Comparison of ENCODE assay signal across 9 cellular contexts in the genomic region with DNA sequence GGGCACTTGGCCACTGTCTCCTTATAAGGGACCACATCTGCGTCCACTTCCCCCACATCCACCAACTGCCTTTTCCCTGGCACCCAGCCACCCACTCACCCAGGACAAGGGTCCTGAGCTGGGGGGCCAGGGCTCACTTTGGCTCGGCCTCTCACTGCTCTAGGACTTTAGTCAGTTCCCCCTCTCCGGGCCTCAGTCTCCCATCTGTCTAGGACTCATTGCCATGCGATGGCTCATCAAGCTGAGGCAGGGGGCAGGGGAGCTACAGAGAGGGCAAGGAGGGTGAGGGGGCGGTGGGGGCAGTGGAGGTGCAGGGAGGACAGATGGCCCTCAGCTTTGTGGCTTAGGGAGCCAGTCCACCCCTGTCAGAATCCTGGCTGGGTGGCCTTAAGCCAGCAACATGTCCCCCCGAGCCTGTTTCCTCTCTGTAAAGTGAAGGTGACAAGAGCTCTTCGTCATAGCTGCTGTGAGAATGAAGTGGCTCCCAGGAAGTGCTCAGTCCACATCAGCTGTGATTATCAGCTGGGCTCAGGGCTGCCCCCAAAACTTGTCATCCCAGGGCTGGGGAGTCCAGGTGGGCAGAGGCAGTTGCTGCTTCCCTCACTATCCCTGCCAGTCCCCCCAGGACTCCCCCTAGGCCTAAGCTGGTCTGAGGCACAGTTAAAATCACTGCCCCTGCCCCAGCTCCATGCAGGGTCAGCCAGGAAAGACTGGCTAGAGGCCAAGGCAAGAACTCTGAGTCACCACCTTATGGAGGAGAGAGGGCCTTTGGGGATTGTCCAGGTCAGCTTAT. TPM values are rescaled to one million over a fixed set of nuclear protein-coding genes. Genes with fewer than 3 reads are reported as not detected.
DNase-seq lines count a peak whose midpoint lies in the region; ATAC-seq and TF ChIP-seq lines count a peak whose summit lies in the region.
"Had no signal": no experiment of that assay in that cellular context is flagged by ENCODE, and none has a peak within 500 bp of the region (broad histone marks: within the 10 kb centered on the region; RNA-seq: fewer than 3 reads in every experiment).

No MANE protein-coding gene starts in this region.

- H3K4me1 ChIP-seq in psoas muscle (no peaks in the 10 kb centered on the region), SJCRH30 (no peaks in the 10 kb centered on the region)

- no peak for TF ChIP-seq CTCF in epithelial cell of proximal tubule (conservative IDR thresholded peaks at IDR 0.05; ENCODE audit: low read depth, low read length)
- no peak for TF ChIP-seq CTCF in psoas muscle (IDR thresholded peaks at IDR 0.05)

- ATAC-seq in activated CD4-positive, CD25-positive, alpha-beta regulatory T cell treated with anti-CD3 and anti-CD28 coated beads, Interleukin-2, amount 50 U/mL, for 24 hours, result peak; percentile 19 to 27
- ATAC-seq in stimulated activated memory B cell treated with anti-CD40 and anti-IgM and Interleukin-4, amounts not matched to agents 10 μg/mL and 1 μg/mL and 100 μg/mL, for 72 hours, result peak; percentile 4
- ATAC-seq in psoas muscle (no peak), HG02678 (IDR thresholded peaks at IDR 0.05; ENCODE audit: unreplicated experiment) (no peak)

- H3K9me3 Mint-ChIP-seq in stimulated activated memory B cell treated with anti-CD40 and anti-IgM and Interleukin-4, amounts not matched to agents 10 μg/mL and 1 μg/mL and 100 μg/mL, for 72 hours, result no peaks in the 10 kb centered on the region

- H3K4me1 Mint-ChIP-seq in stimulated activated memory B cell treated with anti-CD40 and anti-IgM and Interleukin-4, amounts not matched to agents 10 μg/mL and 1 μg/mL and 100 μg/mL, for 72 hours, result peaks cover 92% of the 10 kb centered on the region

- H3K27me3 ChIP-seq in psoas muscle (ENCODE audit: insufficient read depth in 3 of 3, low read length in 2 of 3) (peaks cover 0 to 42% (median 4%) of the 10 kb centered on the region in 3 donors), SJCRH30 (0 out of 2 replicates have a peak, but pooled peaks cover 4% of the 10 kb centered on the region)

- H3K9me3 ChIP-seq in psoas muscle (no peaks in the 10 kb centered on the region), SJCRH30 (replicated peaks) (no peaks in the 10 kb centered on the region)

- H3K4me3 Mint-ChIP-seq in stimulated activated memory B cell treated with anti-CD40 and anti-IgM and Interleukin-4, amounts not matched to agents 10 μg/mL and 1 μg/mL and 100 μg/mL, for 72 hours, result peak overlapping the region; percentile 55

- intact Hi-C loops in psoas muscle (cut with DNase I), result no loop called here

- peaks cover 60% of the 10 kb centered on the region for H3K36me3 Mint-ChIP-seq in stimulated activated memory B cell treated with anti-CD40 and anti-IgM and Interleukin-4, amounts not matched to agents 10 μg/mL and 1 μg/mL and 100 μg/mL, for 72 hours

- in situ Hi-C loops in SK-MEL-5 (cut with HindIII; ENCODE audit: low pct_unique_long_range_greater_than_20kb, low sequenced_read_pairs), result no loop called here

- DNase-seq in activated CD4-positive, CD25-positive, alpha-beta regulatory T cell (lab: John Stamatoyannopoulos, UW), result no peak
- DNase-seq in SK-MEL-5 (ENCODE audit: low read depth, low spot score) (peak; percentile 32), epithelial cell of proximal tubule (ENCODE audit: low read depth) (peak; percentile 16), psoas muscle (no peak), SJCRH30 (no peak)

- no peaks in the 10 kb centered on the region for H3K27me3 Mint-ChIP-seq in stimulated activated memory B cell treated with anti-CD40 and anti-IgM and Interleukin-4, amounts not matched to agents 10 μg/mL and 1 μg/mL and 100 μg/mL, for 72 hours

- no peak overlapping the region for H3K27ac ChIP-seq in psoas muscle
- no peak overlapping the region for H3K27ac ChIP-seq in SJCRH30
- H3K27ac ChIP-seq: C4-2B had no signal

- peak overlapping the region; percentile 97 for H3K27ac Mint-ChIP-seq in stimulated activated memory B cell treated with anti-CD40 and anti-IgM and Interleukin-4, amounts not matched to agents 10 μg/mL and 1 μg/mL and 100 μg/mL, for 72 hours

- H3K4me3 ChIP-seq in epithelial cell of proximal tubule (ENCODE audit: low read depth, low read length) (no peak overlapping the region), psoas muscle (no peak overlapping the region), SJCRH30 (no peak overlapping the region)

- H3K36me3 ChIP-seq in psoas muscle (ENCODE audit: insufficient read depth in 1 of 2, low read depth in 1 of 2) (no peaks in the 10 kb centered on the region), SJCRH30 (no peaks in the 10 kb centered on the region)

- 43 to 64% (median 62%) methylated on average over 7 of the region's 7 CpGs for WGBS in psoas muscle, 3 donors

RNA-seq across cellular contexts. Expression of a gene that starts 14.9 kb away (rescaled TPM):
- not detected in 2 replicates for total RNA-seq in SK-MEL-5 (2014; rRNA removed; shearing (Covaris generic))
- polyA plus RNA-seq in SK-MEL-5 (2015; cell fraction: cytosol; rRNA removed), result 0.14 TPM in 1 of 2 replicates, not detected in the other
- not detected in 2 replicates for polyA plus RNA-seq in SK-MEL-5 (2015; cell fraction: nucleus; rRNA removed)
- total RNA-seq in epithelial cell of proximal tubule (51.9 and 58.2 TPM in 2 replicates), psoas muscle (1 to 10 TPM; 2.3 to 5.0 (median 3.0) TPM)
- 1 to 10 TPM in 2 of 3 donors, under 1 TPM in 1; 0.90 to 1.8 (median 1.5) TPM for polyA plus RNA-seq in psoas muscle
- total RNA-seq in SJCRH30 (2014; rRNA removed; shearing (Covaris generic)), result not detected in 2 replicates

RNA-seq across cellular contexts. Expression of a gene that starts 16.9 kb away (rescaled TPM):
- not detected in 2 replicates for total RNA-seq in SK-MEL-5 (2014; rRNA removed; shearing (Covaris generic))
- polyA plus RNA-seq in SK-MEL-5 (2015; cell fraction: cytosol; rRNA removed), result not detected in 2 replicates
- not detected in 2 replicates for polyA plus RNA-seq in SK-MEL-5 (2015; cell fraction: nucleus; rRNA removed)
- total RNA-seq in epithelial cell of proximal tubule (not detected in 2 replicates), psoas muscle (not detected)
- polyA plus RNA-seq in psoas muscle, result under 1 TPM in 1 of 3 donors, not detected in 2; 0.01 TPM
- total RNA-seq in SJCRH30 (2014; rRNA removed; shearing (Covaris generic)), result not detected in 2 replicates

RNA-seq across cellular contexts. Expression of a gene that starts 41.2 kb away (rescaled TPM):
- total RNA-seq in SK-MEL-5 (2014; rRNA removed; shearing (Covaris generic)), result 5.9 and 7.6 TPM in 2 replicates
- polyA plus RNA-seq in SK-MEL-5 (2015; cell fraction: cytosol; rRNA removed), result 14.7 and 17.1 TPM in 2 replicates
- 41.9 and 49.4 TPM in 2 replicates for polyA plus RNA-seq in SK-MEL-5 (2015; cell fraction: nucleus; rRNA removed)
- total RNA-seq in epithelial cell of proximal tubule (2.1 and 7.1 TPM in 2 replicates), psoas muscle (1 to 10 TPM in 3 of 4 donors, under 1 TPM in 1; 0.75 to 8.2 (median 1.0) TPM)
- polyA plus RNA-seq in psoas muscle, result 1 to 10 TPM in 2 of 3 donors, under 1 TPM in 1; 0.66 to 1.8 (median 1.1) TPM
- 0.08 TPM in 1 of 2 replicates, not detected in the other for total RNA-seq in SJCRH30 (2014; rRNA removed; shearing (Covaris generic))

RNA-seq across cellular contexts. Expression of a gene that starts 53.1 kb away (rescaled TPM):
- total RNA-seq in SK-MEL-5 (2014; rRNA removed; shearing (Covaris generic)), result 0.08 and 0.11 TPM in 2 replicates
- polyA plus RNA-seq in SK-MEL-5 (2015; cell fraction: cytosol; rRNA removed), result not detected in 2 replicates
- polyA plus RNA-seq in SK-MEL-5 (2015; cell fraction: nucleus; rRNA removed), result not detected in 2 replicates
- total RNA-seq in epithelial cell of proximal tubule (0.07 TPM in 1 of 2 replicates, not detected in the other), psoas muscle (1 to 10 TPM; 3.0 to 8.5 (median 3.8) TPM)
- polyA plus RNA-seq in psoas muscle, result under 1 TPM; 0.63 to 0.83 (median 0.76) TPM
- total RNA-seq in SJCRH30 (2014; rRNA removed; shearing (Covaris generic)), result not detected in 2 replicates

Comparison
In these comparisons a context has a peak if more than half of its experiments do, and no peak if none do; other contexts are left out.
1. ATAC-seq: peak in activated CD4-positive, CD25-positive, alpha-beta regulatory T cell treated with anti-CD3 and anti-CD28 coated beads, Interleukin-2, amount 50 U/mL, for 24 hours (2 of 2) and stimulated activated memory B cell treated with anti-CD40 and anti-IgM and Interleukin-4, amounts not matched to agents 10 μg/mL and 1 μg/mL and 100 μg/mL, for 72 hours (single experiment); none in psoas muscle (0 of 4) and HG02678 (single experiment).
2. DNase-seq: peak in SK-MEL-5 (single experiment) and epithelial cell of proximal tubule (single experiment); none in activated CD4-positive, CD25-positive, alpha-beta regulatory T cell (0 of 4), psoas muscle (0 of 2) and SJCRH30 (0 of 2).